2 cellular contexts compared by ENCODE assay signal in genomic region chr6:16832027-16832688, GRCh38.
TF ChIP-seq lines count a peak whose summit lies in the region.

No MANE protein-coding gene starts in this region.

TF ChIP-seq in GM12878, 131 proteins besides CTCF, POLR2A, EP300 and RAD21:
- TF ChIP-seq ZNF592 (IDR thresholded peaks at IDR 0.05) (no peak), SPI1 (IDR thresholded peaks at IDR 0.05; ENCODE audit: borderline replicate concordance, insufficient read depth, low read depth, low read length) (peak; percentile 28; the same call in 1 of the 2 replicates)

TF ChIP-seq in HepG2, 621 proteins besides CTCF, POLR2A, EP300 and RAD21:
- TF ChIP-seq AFF4 (CRISPR knock-in tag; IDR thresholded peaks at IDR 0.05) = no peak
- TF ChIP-seq CEBPB (IDR thresholded peaks at IDR 0.05; ENCODE audit: borderline replicate concordance, low read depth, low read length) = peak; percentile 65; the same call in 1 of the 2 replicates
- 0 out of 2 replicates have a peak, but pooled peaks have one; percentile 18 for TF ChIP-seq CEBPG (CRISPR knock-in tag; IDR thresholded peaks at IDR 0.05)
TF ChIP-seq in HepG2: peak in this region for 2.
